24 cellular contexts compared by ENCODE assay signal in the genomic region with DNA sequence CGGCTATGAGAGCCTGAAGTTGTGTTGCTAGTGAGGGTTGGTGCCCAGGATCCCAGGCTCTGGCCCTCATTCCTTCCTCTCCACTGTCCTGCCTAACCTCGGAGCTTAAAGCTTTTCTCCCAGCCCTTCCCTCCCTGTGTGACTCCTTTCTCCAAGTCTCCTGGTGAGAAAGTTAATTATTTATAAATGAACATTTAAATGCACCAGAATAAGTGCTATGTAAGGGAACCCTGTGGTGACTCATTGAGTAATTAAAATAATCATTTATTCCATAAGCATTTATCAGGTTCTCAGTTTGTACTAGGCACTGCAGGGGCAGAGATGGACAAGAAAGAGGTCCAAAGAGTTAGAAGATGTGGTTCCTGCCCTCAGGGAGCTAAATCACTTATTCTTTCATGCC.
"Had no signal": no experiment of that assay in that cellular context is flagged by ENCODE, and none has a peak within 500 bp of the region (broad histone marks: within the 10 kb centered on the region; RNA-seq: fewer than 3 reads in every experiment).

No MANE protein-coding gene starts in this region.

- H3K4me3 Mint-ChIP-seq: immature natural killer cell had no signal

- H3K4me2 ChIP-seq: hepatocyte had no signal

- H3K9me3 Mint-ChIP-seq: immature natural killer cell had no signal

- H3K36me3 Mint-ChIP-seq: immature natural killer cell had no signal

- FAIRE-seq: colon, endothelial cell of umbilical vein, frontal cortex, kidney had no signal

- H3K27ac Mint-ChIP-seq: immature natural killer cell had no signal

- DNase-seq: dermis blood vessel endothelial cell; dorsolateral prefrontal cortex; effector CD4-positive, alpha-beta T cell; effector memory CD4-positive, alpha-beta T cell; foreskin keratinocyte; heart left ventricle; hypothalamus; immature natural killer cell; islet precursor cell; kidney; kidney glomerular epithelial cell; left cardiac atrium; left lung; left ventricle myocardium superior; lower lobe of right lung; mesenchymal stem cell; midbrain had no signal

- H3K9me3 ChIP-seq: lower lobe of right lung had no signal

- H3K27me3 ChIP-seq: foreskin keratinocyte, hepatocyte had no signal

- H3K4me1 Mint-ChIP-seq: immature natural killer cell had no signal

- H2AFZ ChIP-seq: hepatocyte had no signal

- H3K36me3 ChIP-seq: esophagus muscularis mucosa, gastroesophageal sphincter, heart left ventricle, left lung, lower lobe of right lung had no signal

- H3K4me3 ChIP-seq: coronary artery, dorsolateral prefrontal cortex, esophagus muscularis mucosa, gastroesophageal sphincter, heart left ventricle, hepatocyte, left lung, lower lobe of right lung had no signal

- ATAC-seq: foreskin keratinocyte, gastroesophageal sphincter, heart left ventricle, left cardiac atrium, left lung, left ventricle myocardium superior, lower lobe of right lung had no signal

- H3K79me2 ChIP-seq: hepatocyte had no signal

- H3K4me1 ChIP-seq: esophagus muscularis mucosa, foreskin keratinocyte, gastroesophageal sphincter, heart left ventricle, left lung, lower lobe of right lung had no signal

- H3K27ac ChIP-seq: coronary artery, dorsolateral prefrontal cortex, esophagus muscularis mucosa, foreskin keratinocyte, gastroesophageal sphincter, heart left ventricle, hepatocyte, left lung, lower lobe of right lung had no signal
